In genomic region chr3:126912027-126912422, GRCh38 we compare ENCODE assay signal across 8 cellular contexts.
A peak's percentile ranks its signal among the peaks of the same experiment; 100 is the strongest.
DNase-seq lines count a peak whose midpoint lies in the region; ATAC-seq and TF ChIP-seq lines count a peak whose summit lies in the region.

No MANE protein-coding gene starts in this region.

- DNase-seq in SK-N-SH (no peak), OCI-LY7 (ENCODE audit: low spot score) (no peak), sciatic nerve (ENCODE audit: low spot score) (no peak), SKM-1 treated with dmso at 0.1 percent for 144 hours (lab: John Stamatoyannopoulos, UW; ENCODE audit: unreplicated experiment) (no peak), SHP77 treated with DMSO at 0.1 percent for 48 hours (lab: John Stamatoyannopoulos, UW) (no peak)
- DNase-seq in activated CD4-positive, CD25-positive, alpha-beta regulatory T cell (lab: John Stamatoyannopoulos, UW), result no peak

- H4K20me1 ChIP-seq in SK-N-SH (ENCODE audit: insufficient read depth) (no peaks in the 10 kb centered on the region), OCI-LY7 (ENCODE audit: insufficient read depth, low read length) (no peaks in the 10 kb centered on the region)

- H3K4me1 Mint-ChIP-seq in dendritic cell treated with granulocyte-macrophage colony-stimulating factor and Interleukin-4, amounts not matched to agents 40 ng/mL and 50 ng/mL, for 4 days (ENCODE audit: low read depth), result peaks cover 56% of the 10 kb centered on the region

- peak overlapping the region; percentile 65 for H3K4me2 ChIP-seq in SK-N-SH
- peak overlapping the region; percentile 5; the same call in 1 of the 2 replicates for H3K4me2 ChIP-seq in OCI-LY7 (ENCODE audit: low read length)

- H3K9ac ChIP-seq in SK-N-SH, result peak overlapping the region; percentile 69; the same call in 1 of the 2 replicates

- H3K79me2 ChIP-seq in SK-N-SH (ENCODE audit: insufficient read depth) (no peaks in the 10 kb centered on the region), OCI-LY7 (ENCODE audit: insufficient read depth, low read depth, low read length) (no peaks in the 10 kb centered on the region)

- H3K27me3 Mint-ChIP-seq in dendritic cell treated with granulocyte-macrophage colony-stimulating factor and Interleukin-4, amounts not matched to agents 40 ng/mL and 50 ng/mL, for 4 days, result peaks cover 43% of the 10 kb centered on the region

- H3K4me3 Mint-ChIP-seq in dendritic cell treated with granulocyte-macrophage colony-stimulating factor and Interleukin-4, amounts not matched to agents 40 ng/mL and 50 ng/mL, for 4 days, result peak overlapping the region; percentile 55

- WGBS in SK-N-SH (ENCODE audit: low lambda C conversion rate), result 94% methylated on average over 8 of the region's 9 CpGs

- TF ChIP-seq CTCF in SK-N-SH (IDR thresholded peaks at IDR 0.05) (no peak), OCI-LY7 (conservative IDR thresholded peaks at IDR 0.05; ENCODE audit: low read length) (no peak)

- peak overlapping the region; percentile 35; the same call in 1 of the 2 replicates for H2AFZ ChIP-seq in SK-N-SH (ENCODE audit: low read depth)
- no peak overlapping the region; the same call in 1 of the 2 replicates for H2AFZ ChIP-seq in OCI-LY7 (ENCODE audit: low read length)

- TF ChIP-seq EP300 in SK-N-SH (IDR thresholded peaks at IDR 0.05; ENCODE audit: borderline replicate concordance in 1 of 2, low read depth in 1 of 2, low read length in 1 of 2), result no peak

- POLR2A ChIA-PET in SK-N-SH (lab: Yijun Ruan, JAX) (interaction anchor here (1.1 kb wide), 1 partner anchor 10 kb away, joined by 3 read pairs; no protein-coding TSS in a partner anchor), OCI-LY7 (lab: Charles Lee) (no interaction called here)

- H3K27ac Mint-ChIP-seq in dendritic cell treated with granulocyte-macrophage colony-stimulating factor and Interleukin-4, amounts not matched to agents 40 ng/mL and 50 ng/mL, for 4 days, result peak overlapping the region; percentile 98

- peaks cover 11 to 16% of the 10 kb centered on the region in 2 experiments; a peak in 3 of 4 replicates for H3K4me1 ChIP-seq in SK-N-SH (ENCODE audit: control insufficient read depth in 1 of 2, insufficient read depth in 2 of 2, low read depth in 1 of 2, low read length in 1 of 2)
- peaks cover 14% of the 10 kb centered on the region for H3K4me1 ChIP-seq in OCI-LY7 (ENCODE audit: insufficient read depth, low read length, poor library complexity, severe bottlenecking)

- ATAC-seq in SK-N-SH treated with all-trans-retinoic acid at 6 μM for 48 hours, result no peak
- ATAC-seq in sciatic nerve, result peak; percentile 43

- H3K27ac ChIP-seq in SK-N-SH (ENCODE audit: low read depth in 2 of 2, low read length in 1 of 2), result peak overlapping the region; percentile 48 to 98
- H3K27ac ChIP-seq in OCI-LY7 (ENCODE audit: low read depth, low read length, poor library complexity, severe bottlenecking), result no peak overlapping the region

- BruUV-seq in OCI-LY7 (replicated peaks; lab: Mats Ljungman, UMichigan), result no TSS peak

- intact Hi-C loops in OCI-LY7 (cut with micrococcal nuclease; ENCODE audit: unreplicated experiment), result no loop called here
- intact Hi-C loops in dendritic cell treated with granulocyte-macrophage colony-stimulating factor and Interleukin-4, amounts not matched to agents 40 ng/mL and 50 ng/mL, for 4 days (cut with micrococcal nuclease), result loop anchor here (2.0 kb wide), 1 partner anchor 61 kb away; no protein-coding TSS in a partner anchor
- intact Hi-C loops in sciatic nerve (cut with DNase I), result no loop called here

- H3F3A ChIP-seq in SK-N-SH (replicated peaks; ENCODE audit: insufficient read depth), result peaks cover 18% of the 10 kb centered on the region

- no peaks in the 10 kb centered on the region for H3K9me2 ChIP-seq in SK-N-SH
- H3K9me2 ChIP-seq in OCI-LY7 (ENCODE audit: insufficient read depth, low read length), result no peaks in the 10 kb centered on the region

- no peaks in the 10 kb centered on the region for H3K9me3 Mint-ChIP-seq in dendritic cell treated with granulocyte-macrophage colony-stimulating factor and Interleukin-4, amounts not matched to agents 40 ng/mL and 50 ng/mL, for 4 days

- H3K36me3 ChIP-seq in SK-N-SH (replicated peaks in 1 of 2; ENCODE audit: control insufficient read depth in 1 of 2, insufficient read depth in 2 of 2, low read length in 1 of 2) (peaks cover 0 to 9% of the 10 kb centered on the region in 2 experiments), OCI-LY7 (ENCODE audit: insufficient read depth, low read length) (no peaks in the 10 kb centered on the region)

- no peaks in the 10 kb centered on the region for H3K9me3 ChIP-seq in SK-N-SH
- H3K9me3 ChIP-seq in OCI-LY7 (ENCODE audit: low read length), result no peaks in the 10 kb centered on the region

- peaks cover 14% of the 10 kb centered on the region for H3K36me3 Mint-ChIP-seq in dendritic cell treated with granulocyte-macrophage colony-stimulating factor and Interleukin-4, amounts not matched to agents 40 ng/mL and 50 ng/mL, for 4 days (ENCODE audit: low read depth)

- H3K4me3 ChIP-seq in SK-N-SH (ENCODE audit: low read depth in 2 of 2, low read length in 1 of 2) (no peak overlapping the region), OCI-LY7 (ENCODE audit: low read depth, low read length, poor library complexity, severe bottlenecking) (no peak overlapping the region)

- H3K27me3 ChIP-seq in SK-N-SH (ENCODE audit: insufficient read depth), result no peaks in the 10 kb centered on the region

- CTCF ChIA-PET in SK-N-SH (lab: Yijun Ruan, JAX) (interaction anchor here (1.1 to 1.6 kb wide), 2 partner anchors 22 to 70 kb away, joined by 3 to 4 read pairs; partner anchors contain the start of gene PLXNA1), OCI-LY7 (lab: Charles Lee; ENCODE audit: unreplicated experiment) (no interaction called here)

- no peak for TF ChIP-seq RAD21 in SK-N-SH (IDR thresholded peaks at IDR 0.05; ENCODE audit: low read length)

TF ChIP-seq in SK-N-SH, 30 proteins besides CTCF, POLR2A, EP300 and RAD21:
- TF ChIP-seq MEF2A (IDR thresholded peaks at IDR 0.05; ENCODE audit: borderline replicate concordance, low read depth) (no peak), GABPA (IDR thresholded peaks at IDR 0.05; ENCODE audit: low read depth) (no peak), MXI1 (IDR thresholded peaks at IDR 0.05; ENCODE audit: low read depth, low read length) (no peak), EZH2phosphoT487 (IDR thresholded peaks at IDR 0.05; ENCODE audit: borderline replicate concordance, low read depth) (no peak), RFX5 (IDR thresholded peaks at IDR 0.05; ENCODE audit: low read length) (no peak), TEAD4 (IDR thresholded peaks at IDR 0.05; ENCODE audit: borderline replicate concordance, insufficient read depth) (no peak), TAF1 (IDR thresholded peaks at IDR 0.05; ENCODE audit: borderline replicate concordance, low read depth, low read length) (no peak), NFIC (IDR thresholded peaks at IDR 0.05; ENCODE audit: borderline replicate concordance) (no peak), RXRA (IDR thresholded peaks at IDR 0.05; ENCODE audit: borderline replicate concordance, low read depth) (no peak), FOSL2 (IDR thresholded peaks at IDR 0.05; ENCODE audit: borderline replicate concordance, low read depth) (no peak), SIN3A (IDR thresholded peaks at IDR 0.05; ENCODE audit: borderline replicate concordance, low read depth, low read length) (no peak), JUND (IDR thresholded peaks at IDR 0.05) (no peak), TCF12 (IDR thresholded peaks at IDR 0.05) (no peak)

TF ChIP-seq in SK-N-SH treated with all-trans-retinoic acid at 6 μM for 48 hours, 23 proteins besides CTCF, POLR2A, EP300 and RAD21 (continues in another document):
- TF ChIP-seq ARNTL (CRISPR knock-in tag; IDR thresholded peaks at IDR 0.05; ENCODE audit: borderline replicate concordance, low read depth) (no peak), ZFP30 (CRISPR knock-in tag; IDR thresholded peaks at IDR 0.05) (no peak), TOX (CRISPR knock-in tag; IDR thresholded peaks at IDR 0.05; ENCODE audit: borderline replicate concordance) (no peak), ESRRG (CRISPR knock-in tag; IDR thresholded peaks at IDR 0.05) (no peak), ZNF565 (CRISPR knock-in tag; conservative IDR thresholded peaks at IDR 0.05; ENCODE audit: low read depth) (no peak), ZC3H10 (CRISPR knock-in tag; IDR thresholded peaks at IDR 0.05) (no peak)
- TF ChIP-seq, protein P1, sequence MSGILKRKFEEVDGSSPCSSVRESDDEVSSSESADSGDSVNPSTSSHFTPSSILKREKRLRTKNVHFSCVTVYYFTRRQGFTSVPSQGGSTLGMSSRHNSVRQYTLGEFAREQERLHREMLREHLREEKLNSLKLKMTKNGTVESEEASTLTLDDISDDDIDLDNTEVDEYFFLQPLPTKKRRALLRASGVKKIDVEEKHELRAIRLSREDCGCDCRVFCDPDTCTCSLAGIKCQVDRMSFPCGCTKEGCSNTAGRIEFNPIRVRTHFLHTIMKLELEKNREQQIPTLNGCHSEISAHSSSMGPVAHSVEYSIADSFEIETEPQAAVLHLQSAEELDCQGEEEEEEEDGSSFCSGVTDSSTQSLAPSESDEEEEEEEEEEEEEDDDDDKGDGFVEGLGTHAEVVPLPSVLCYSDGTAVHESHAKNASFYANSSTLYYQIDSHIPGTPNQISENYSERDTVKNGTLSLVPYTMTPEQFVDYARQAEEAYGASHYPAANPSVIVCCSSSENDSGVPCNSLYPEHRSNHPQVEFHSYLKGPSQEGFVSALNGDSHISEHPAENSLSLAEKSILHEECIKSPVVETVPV (CRISPR knock-in tag; IDR thresholded peaks at IDR 0.05), result no peak
- TF ChIP-seq, protein P2, sequence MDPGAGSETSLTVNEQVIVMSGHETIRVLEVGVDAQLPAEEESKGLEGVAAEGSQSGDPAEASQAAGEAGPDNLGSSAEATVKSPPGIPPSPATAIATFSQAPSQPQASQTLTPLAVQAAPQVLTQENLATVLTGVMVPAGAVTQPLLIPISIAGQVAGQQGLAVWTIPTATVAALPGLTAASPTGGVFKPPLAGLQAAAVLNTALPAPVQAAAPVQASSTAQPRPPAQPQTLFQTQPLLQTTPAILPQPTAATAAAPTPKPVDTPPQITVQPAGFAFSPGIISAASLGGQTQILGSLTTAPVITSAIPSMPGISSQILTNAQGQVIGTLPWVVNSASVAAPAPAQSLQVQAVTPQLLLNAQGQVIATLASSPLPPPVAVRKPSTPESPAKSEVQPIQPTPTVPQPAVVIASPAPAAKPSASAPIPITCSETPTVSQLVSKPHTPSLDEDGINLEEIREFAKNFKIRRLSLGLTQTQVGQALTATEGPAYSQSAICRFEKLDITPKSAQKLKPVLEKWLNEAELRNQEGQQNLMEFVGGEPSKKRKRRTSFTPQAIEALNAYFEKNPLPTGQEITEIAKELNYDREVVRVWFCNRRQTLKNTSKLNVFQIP (CRISPR knock-in tag; IDR thresholded peaks at IDR 0.05; ENCODE audit: borderline replicate concordance, low read depth), result no peak
